ENCODE assay signal across 1 cellular context in genomic region chr17:28959471-28959871, GRCh38.
TF ChIP-seq lines count a peak whose summit lies in the region.

No MANE protein-coding gene starts in this region.

TF ChIP-seq in GM12878, 131 proteins besides CTCF, POLR2A, EP300 and RAD21:
- TF ChIP-seq ZBTB33 (IDR thresholded peaks at IDR 0.05) (no peak), MYB (IDR thresholded peaks at IDR 0.05; ENCODE audit: borderline replicate concordance, low read depth, low read length) (no peak), NKRF (conservative IDR thresholded peaks at IDR 0.05) (no peak), GATAD2B (conservative IDR thresholded peaks at IDR 0.05; ENCODE audit: low read depth) (no peak), RB1 (IDR thresholded peaks at IDR 0.05; ENCODE audit: borderline replicate concordance) (no peak), NBN (IDR thresholded peaks at IDR 0.05) (no peak), POLR2AphosphoS5 (IDR thresholded peaks at IDR 0.05; ENCODE audit: low read length) (no peak), MXI1 (IDR thresholded peaks at IDR 0.05; ENCODE audit: low read depth, low read length) (no peak), SIX5 (IDR thresholded peaks at IDR 0.05; ENCODE audit: low read depth, low read length, severe bottlenecking) (no peak), TARDBP (IDR thresholded peaks at IDR 0.05; ENCODE audit: borderline replicate concordance) (no peak), BCLAF1 (IDR thresholded peaks at IDR 0.05) (no peak), ZBTB4 (CRISPR knock-in tag; IDR thresholded peaks at IDR 0.05) (no peak), CBX5 (IDR thresholded peaks at IDR 0.05; ENCODE audit: low read depth) (no peak), PKNOX1 (IDR thresholded peaks at IDR 0.05) (no peak), ETV6 (conservative IDR thresholded peaks at IDR 0.05 in 1 of 2, IDR thresholded peaks at IDR 0.05 in 1 of 2; ENCODE audit: borderline replicate concordance in 1 of 2, low read depth in 1 of 2) (no peak), SMAD5 (IDR thresholded peaks at IDR 0.05; ENCODE audit: low read depth) (no peak), PML (IDR thresholded peaks at IDR 0.05; ENCODE audit: low read length) (no peak), ATF2 (IDR thresholded peaks at IDR 0.05; ENCODE audit: low read length) (no peak), ESRRA (IDR thresholded peaks at IDR 0.05; ENCODE audit: low read length) (no peak)
